ENCODE assay signal across 25 cellular contexts in the genomic region with DNA sequence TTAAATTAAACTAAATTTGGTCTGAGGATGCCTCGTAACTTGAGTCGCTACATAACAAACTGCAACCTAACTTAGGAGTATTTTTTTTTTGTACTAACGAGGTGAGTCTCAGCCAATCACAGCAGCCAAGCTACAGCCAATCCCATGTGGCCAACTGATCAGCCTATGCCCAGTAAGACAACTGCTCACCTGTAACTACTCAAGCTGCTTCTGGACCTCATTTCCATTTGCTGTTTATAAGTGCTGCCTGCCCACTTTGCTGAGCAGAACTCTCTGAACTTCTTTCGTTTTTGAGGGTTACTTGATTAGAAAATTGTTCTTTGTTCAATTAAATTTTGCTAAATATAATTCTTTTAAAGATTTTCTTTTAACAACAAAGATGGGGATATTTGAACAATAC. TPM values are rescaled to one million over a fixed set of nuclear protein-coding genes. Genes with fewer than 3 reads are reported as not detected.
"Had no signal": no experiment of that assay in that cellular context is flagged by ENCODE, and none has a peak within 500 bp of the region (broad histone marks: within the 10 kb centered on the region; RNA-seq: fewer than 3 reads in every experiment).

No MANE protein-coding gene starts in this region.

- DNase-seq: activated CD4-positive, alpha-beta T cell treated with anti-CD3 and anti-CD28 coated beads for 1 hour; activated CD8-positive, alpha-beta memory T cell treated with anti-CD3 and anti-CD28 coated beads for 24 hours; activated CD8-positive, alpha-beta memory T cell treated with anti-CD3 and anti-CD28 coated beads, Interleukin-2, amount 50 U/mL, for 48 hours; activated effector memory CD4-positive, alpha-beta T cell treated with anti-CD3 and anti-CD28 coated beads, Interleukin-2, amount 50 U/mL, for 16 hours; activated T-cell treated with anti-CD3 and anti-CD28 coated beads, Interleukin-2, amount 50 U/mL, for 48 hours; dermis blood vessel endothelial cell; effector memory CD8-positive, alpha-beta T cell; foreskin fibroblast; left cardiac atrium; stimulated activated CD4-positive, alpha-beta T cell treated with anti-CD3 and anti-CD28 coated beads, Interleukin-4, amount 100 ng/mL, for 1 hour; stimulated activated naive CD8-positive, alpha-beta T cell treated with anti-CD3 and anti-CD28 coated beads, Interleukin-15, amount 100 ng/mL, for 72 hours had no signal

- H3K36me3 ChIP-seq: breast epithelium had no signal

- H3K36me3 Mint-ChIP-seq: activated naive CD4-positive, alpha-beta T cell treated with anti-CD3 and anti-CD28 coated beads, Interleukin-2, amount 50 U/mL, for 24 hours; mesothelial cell of epicardium; type B pancreatic cell had no signal

- H3K4me2 ChIP-seq: smooth muscle cell had no signal

- H3K4me1 ChIP-seq: breast epithelium, parathyroid adenoma had no signal

- H3K27ac ChIP-seq: breast epithelium, parathyroid adenoma had no signal

- ATAC-seq: effector memory CD8-positive, alpha-beta T cell; sciatic nerve; stimulated activated naive CD8-positive, alpha-beta T cell treated with anti-CD3 and anti-CD28 coated beads, Interleukin-15, amount 100 ng/mL, for 72 hours had no signal

- H3K9me3 ChIP-seq: breast epithelium had no signal

- H3K27ac Mint-ChIP-seq: activated naive CD4-positive, alpha-beta T cell treated with anti-CD3 and anti-CD28 coated beads, Interleukin-2, amount 50 U/mL, for 24 hours; effector memory CD8-positive, alpha-beta T cell; mesothelial cell of epicardium; stimulated activated naive CD8-positive, alpha-beta T cell treated with anti-CD3 and anti-CD28 coated beads, Interleukin-15, amount 100 ng/mL, for 72 hours; T-helper 1 cell treated with Interleukin-12 subunit alpha and Interleukin-12 subunit beta and Interleukin-4 antibody, amounts not matched to agents 30 μg/mL and 1 μg/mL, for 36 hours; type B pancreatic cell had no signal

- H3K4me3 Mint-ChIP-seq: activated naive CD4-positive, alpha-beta T cell treated with anti-CD3 and anti-CD28 coated beads, Interleukin-2, amount 50 U/mL, for 24 hours; effector memory CD8-positive, alpha-beta T cell; mesothelial cell of epicardium; nephron; stimulated activated naive CD8-positive, alpha-beta T cell treated with anti-CD3 and anti-CD28 coated beads, Interleukin-15, amount 100 ng/mL, for 72 hours; T-helper 1 cell treated with Interleukin-12 subunit alpha and Interleukin-12 subunit beta and Interleukin-4 antibody, amounts not matched to agents 30 μg/mL and 1 μg/mL, for 36 hours; type B pancreatic cell had no signal

- H3K4me1 Mint-ChIP-seq: stimulated activated naive CD8-positive, alpha-beta T cell treated with anti-CD3 and anti-CD28 coated beads, Interleukin-15, amount 100 ng/mL, for 72 hours had no signal

- H3K9me3 Mint-ChIP-seq: activated naive CD4-positive, alpha-beta T cell treated with anti-CD3 and anti-CD28 coated beads, Interleukin-2, amount 50 U/mL, for 24 hours; effector memory CD8-positive, alpha-beta T cell; mesothelial cell of epicardium; nephron; stimulated activated naive CD8-positive, alpha-beta T cell treated with anti-CD3 and anti-CD28 coated beads, Interleukin-15, amount 100 ng/mL, for 72 hours; T-helper 1 cell treated with Interleukin-12 subunit alpha and Interleukin-12 subunit beta and Interleukin-4 antibody, amounts not matched to agents 30 μg/mL and 1 μg/mL, for 36 hours; type B pancreatic cell had no signal

- H3K27me3 Mint-ChIP-seq: stimulated activated naive CD8-positive, alpha-beta T cell treated with anti-CD3 and anti-CD28 coated beads, Interleukin-15, amount 100 ng/mL, for 72 hours; type B pancreatic cell had no signal

- H3K4me3 ChIP-seq: breast epithelium, smooth muscle cell had no signal

- H3K9ac ChIP-seq: parathyroid adenoma had no signal

- H3K27me3 ChIP-seq: breast epithelium had no signal

RNA-seq across cellular contexts. Expression of a gene that starts 3.8 kb away (rescaled TPM):
- total RNA-seq: astrocyte, breast epithelium, chondrocyte, dermis blood vessel endothelial cell, glomerular endothelial cell, left cardiac atrium, lung microvascular endothelial cell, mesothelial cell of epicardium, sciatic nerve, smooth muscle cell, temporal lobe had no signal
